In the genomic region with DNA sequence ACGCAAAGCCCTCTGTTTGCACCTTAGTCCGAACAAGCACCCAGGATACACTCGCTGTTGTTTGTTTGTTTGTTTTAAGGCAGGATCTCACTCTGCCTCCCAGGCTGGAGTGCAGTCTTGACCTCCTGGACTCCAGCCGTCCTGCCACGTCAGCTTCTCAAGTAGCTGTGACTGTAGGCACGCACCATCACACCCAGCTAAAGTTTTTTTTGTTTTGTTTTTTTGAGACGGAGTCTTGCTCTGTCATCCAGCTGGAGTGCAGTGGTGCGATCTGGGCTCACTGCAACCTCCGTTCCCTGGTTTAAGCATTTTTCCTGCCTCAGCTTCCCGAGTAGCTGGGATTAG, we compare ENCODE assay signal across 10 cellular contexts.
DNase-seq lines count a peak whose midpoint lies in the region; ATAC-seq, FAIRE-seq and TF ChIP-seq lines count a peak whose summit lies in the region.
"Had no signal": no experiment of that assay in that cellular context is flagged by ENCODE, and none has a peak within 500 bp of the region (broad histone marks: within the 10 kb centered on the region; RNA-seq: fewer than 3 reads in every experiment).

No MANE protein-coding gene starts in this region.

- ATAC-seq in pancreas (no peak), HG03175 (IDR thresholded peaks at IDR 0.05; ENCODE audit: unreplicated experiment) (no peak)

- intact Hi-C loops in pancreas (cut with DNase I), result no loop called here

- DNase-seq in AG20443 (ENCODE audit: low spot score) (peak; percentile 73), SJSA1 (ENCODE audit: low read depth in 1 of 2, low spot score in 2 of 2) (peak; percentile 77 to 86), fibroblast of villous mesenchyme (ENCODE audit: low read depth) (peak; percentile 95), pancreas (peak in 2 of 6 donors; percentile 42), NCI-H2171 (lab: John Stamatoyannopoulos, UW) (no peak), DMS153 (lab: John Stamatoyannopoulos, UW) (no peak), activated T-cell treated with anti-CD3 and anti-CD28 coated beads for 4 hours (no peak)
- DNase-seq: NCI-H2171 treated with DMSO at 0.1 percent for 48 hours had no signal

- H3K9me3 ChIP-seq in SJSA1 (replicated peaks), result no peaks in the 10 kb centered on the region
- H3K9me3 ChIP-seq in pancreas, result no peaks in the 10 kb centered on the region

- H3K27me3 ChIP-seq in SJSA1 (replicated peaks), result no peaks in the 10 kb centered on the region
- H3K27me3 ChIP-seq in pancreas, result no peaks in the 10 kb centered on the region

- H3K27ac ChIP-seq in SJSA1 (peak overlapping the region; percentile 91), pancreas (peak overlapping the region; percentile 87 to 96 (median 96))

- WGBS in pancreas, 2 donors, result 83 to 88% methylated on average over 10 of the region's 10 CpGs

- no peak for FAIRE-seq in pancreas (lab: Jason Lieb, UNC)
- FAIRE-seq: HTR-8/SVneo had no signal

- TF ChIP-seq CTCF in fibroblast of villous mesenchyme (IDR thresholded peaks at IDR 0.05; ENCODE audit: insufficient read depth, low read depth, low read length), result no peak
- no peak for TF ChIP-seq CTCF in pancreas (IDR thresholded peaks at IDR 0.05)

- H3K4me3 ChIP-seq in SJSA1, result no peak overlapping the region
- no peak overlapping the region for H3K4me3 ChIP-seq in fibroblast of villous mesenchyme (ENCODE audit: low read depth, low read length)
- no peak overlapping the region for H3K4me3 ChIP-seq in pancreas

- peaks cover 43% of the 10 kb centered on the region for H3K4me1 ChIP-seq in SJSA1 (replicated peaks)
- H3K4me1 ChIP-seq in pancreas, result peaks cover 26 to 31% (median 29%) of the 10 kb centered on the region in 3 donors

- peaks cover 40% of the 10 kb centered on the region for H3K36me3 ChIP-seq in SJSA1
- peaks cover 0 to 12% (median 0%) of the 10 kb centered on the region in 3 donors for H3K36me3 ChIP-seq in pancreas

Comparison
In these comparisons a context has a peak if more than half of its experiments do, and no peak if none do; other contexts are left out.
1. DNase-seq: peak in AG20443 (single experiment), SJSA1 (2 of 2) and fibroblast of villous mesenchyme (single experiment); none in NCI-H2171 (single experiment), DMS153 (single experiment) and activated T-cell treated with anti-CD3 and anti-CD28 coated beads for 4 hours (single experiment).